Comparison of ENCODE assay signal across 21 cellular contexts in the genomic region with DNA sequence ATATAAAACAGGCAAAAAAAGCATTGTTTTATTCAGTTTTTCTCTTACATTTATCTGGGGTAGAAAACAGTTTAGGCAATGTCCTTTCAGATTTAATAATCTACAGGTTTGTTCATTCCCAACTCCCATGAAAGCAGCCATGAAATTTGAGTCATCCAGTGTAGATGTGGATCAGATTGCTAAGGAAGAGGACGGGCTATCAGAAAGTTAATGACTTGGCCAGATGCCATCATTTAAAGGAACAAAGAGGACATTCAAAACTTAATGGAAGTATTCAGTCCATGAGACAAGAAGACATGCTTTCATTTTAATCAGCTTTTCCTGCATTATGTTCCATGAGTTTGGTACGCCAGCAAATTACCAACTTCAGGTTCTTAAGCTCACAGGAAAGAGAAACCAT. TPM values are rescaled to one million over a fixed set of nuclear protein-coding genes. Genes with fewer than 3 reads are reported as not detected.
DNase-seq lines count a peak whose midpoint lies in the region; ATAC-seq and TF ChIP-seq lines count a peak whose summit lies in the region.
"Had no signal": no experiment of that assay in that cellular context is flagged by ENCODE, and none has a peak within 500 bp of the region (broad histone marks: within the 10 kb centered on the region; RNA-seq: fewer than 3 reads in every experiment).

No MANE protein-coding gene starts in this region.

- no peaks in the 10 kb centered on the region for H3K9me2 ChIP-seq in SK-N-SH

- POLR2A ChIA-PET in SK-N-SH (lab: Yijun Ruan, JAX), result no interaction called here

- TF ChIP-seq EP300 in SK-N-SH (IDR thresholded peaks at IDR 0.05; ENCODE audit: borderline replicate concordance in 1 of 2, low read depth in 1 of 2, low read length in 1 of 2), result no peak

- H3K4me3 ChIP-seq in SK-N-SH (ENCODE audit: low read depth in 2 of 2, low read length in 1 of 2) (no peak overlapping the region), mesodermal cell (ENCODE audit: extremely low read depth, insufficient read depth, low read length, poor library complexity, severe bottlenecking) (no peak overlapping the region), dorsolateral prefrontal cortex (peak overlapping the region in 4 of 59 donors; percentile 9 to 39 (median 18))
- H3K4me3 ChIP-seq: adrenal gland had no signal

- DNase-seq in DMS 273 (lab: John Stamatoyannopoulos, UW; ENCODE audit: unreplicated experiment) (peak; percentile 23), DMS 273 treated with DMSO at 0.1 percent for 48 hours (lab: John Stamatoyannopoulos, UW) (no peak), NCI-H1105 treated with DMSO at 0.1 percent for 48 hours (lab: John Stamatoyannopoulos, UW) (peak; percentile 45), SK-N-SH (no peak), dorsolateral prefrontal cortex (no peak), posterior vena cava (ENCODE audit: low spot score) (no peak)
- DNase-seq: activated CD4-positive, alpha-beta T cell treated with anti-CD3 and anti-CD28 coated beads, Interleukin-2, amount 10 ng/mL, durations not matched to agents 7 days and 5 days; activated CD8-positive, alpha-beta memory T cell treated with anti-CD3 and anti-CD28 coated beads, Interleukin-2, amount 50 U/mL, for 48 hours; activated effector memory CD4-positive, alpha-beta T cell treated with anti-CD3 and anti-CD28 coated beads, Interleukin-2, amount 50 U/mL, for 16 hours; adrenal gland; BE2C; foreskin keratinocyte; GF-D8; NCI-H2081 treated with DMSO at 0.1 percent for 48 hours; stimulated activated CD4-positive, alpha-beta T cell treated with anti-CD3 and anti-CD28 coated beads, Interleukin-4, amount 100 ng/mL, for 24 hours; SW 1271 had no signal

- ATAC-seq in GM18870 (IDR thresholded peaks at IDR 0.05; ENCODE audit: unreplicated experiment), result no peak
- ATAC-seq: foreskin keratinocyte; natural killer cell treated with Interleukin-12 subunit alpha and Interleukin-12 subunit beta and Interleukin-15 and Interleukin-18, amount 100 ng/mL, for 72 hours had no signal

- intact Hi-C loops in dorsolateral prefrontal cortex (cut with DNase I), result loop anchor here in 1 of 2 donors (10.0 kb wide), 1 partner anchor 1298 kb away; no protein-coding TSS in a partner anchor
- intact Hi-C loops in posterior vena cava (cut with DNase I), result no loop called here

- no peaks in the 10 kb centered on the region for H3K79me2 ChIP-seq in SK-N-SH (ENCODE audit: insufficient read depth)

- H3F3A ChIP-seq in SK-N-SH (replicated peaks; ENCODE audit: insufficient read depth), result no peaks in the 10 kb centered on the region

- CTCF ChIA-PET in SK-N-SH (lab: Yijun Ruan, JAX), result interaction anchor here (3.8 kb wide), 1 partner anchor 13 kb away, joined by 22 read pairs; no protein-coding TSS in a partner anchor

- TF ChIP-seq RAD21 in SK-N-SH (IDR thresholded peaks at IDR 0.05; ENCODE audit: low read length), result no peak

- H2AFZ ChIP-seq in SK-N-SH (ENCODE audit: low read depth), result 0 out of 2 replicates have a peak overlapping the region, but pooled peaks have one; percentile 9

- H3K27me3 ChIP-seq in SK-N-SH (ENCODE audit: insufficient read depth), result no peaks in the 10 kb centered on the region
- no peaks in the 10 kb centered on the region for H3K27me3 ChIP-seq in dorsolateral prefrontal cortex
- H3K27me3 ChIP-seq: adrenal gland, BE2C, foreskin keratinocyte had no signal

- no peak overlapping the region for H3K9ac ChIP-seq in SK-N-SH

- TF ChIP-seq CTCF in SK-N-SH (IDR thresholded peaks at IDR 0.05) (no peak), dorsolateral prefrontal cortex (IDR thresholded peaks at IDR 0.05 in 54 of 56, conservative IDR thresholded peaks at IDR 0.05 in 2 of 56; ENCODE audit: low read depth in 1 of 56, partially characterized antibody in 56 of 56) (no peak)

- H3K9me3 ChIP-seq in SK-N-SH (no peaks in the 10 kb centered on the region), mesodermal cell (ENCODE audit: control insufficient read depth, low read length) (peaks cover 4% of the 10 kb centered on the region)
- H3K9me3 ChIP-seq: adrenal gland, BE2C had no signal

- no peak overlapping the region for H3K4me2 ChIP-seq in SK-N-SH

- no peaks in the 10 kb centered on the region for H4K20me1 ChIP-seq in SK-N-SH (ENCODE audit: insufficient read depth)

- 58% methylated on average over 2 of the region's 2 CpGs for WGBS in SK-N-SH (ENCODE audit: low lambda C conversion rate)
- WGBS in mesodermal cell (ENCODE audit: insufficient coverage in 2 of 2), 2 experiments, result 88 to 93% methylated on average over 2 of the region's 2 CpGs

- H3K27ac ChIP-seq in SK-N-SH (ENCODE audit: low read depth in 2 of 2, low read length in 1 of 2), result 0 out of 4 replicates have a peak overlapping the region, but pooled peaks of 1 of the 2 experiments have one; percentile 13
- H3K27ac ChIP-seq in mesodermal cell (ENCODE audit: low read depth, low read length, severe bottlenecking), result peak overlapping the region; percentile 17
- H3K27ac ChIP-seq in dorsolateral prefrontal cortex, result no peak overlapping the region
- H3K27ac ChIP-seq: 22Rv1, adrenal gland, epithelial cell of prostate, foreskin keratinocyte had no signal

- no peaks in the 10 kb centered on the region for H3K4me1 ChIP-seq in SK-N-SH (ENCODE audit: control insufficient read depth in 1 of 2, insufficient read depth in 2 of 2, low read depth in 1 of 2, low read length in 1 of 2)
- no peaks in the 10 kb centered on the region for H3K4me1 ChIP-seq in mesodermal cell (ENCODE audit: control insufficient read depth, insufficient read depth, low read length, poor library complexity, severe bottlenecking)
- H3K4me1 ChIP-seq: adrenal gland, BE2C, foreskin keratinocyte had no signal

- H3K36me3 ChIP-seq in SK-N-SH (replicated peaks in 1 of 2; ENCODE audit: control insufficient read depth in 1 of 2, insufficient read depth in 2 of 2, low read length in 1 of 2), result no peaks in the 10 kb centered on the region
- H3K36me3 ChIP-seq in mesodermal cell (ENCODE audit: control insufficient read depth, insufficient read depth, low read length), result no peaks in the 10 kb centered on the region
- H3K36me3 ChIP-seq: adrenal gland, BE2C had no signal

TF ChIP-seq in SK-N-SH, 30 proteins besides CTCF, POLR2A, EP300 and RAD21:
- TF ChIP-seq NFIC (IDR thresholded peaks at IDR 0.05; ENCODE audit: borderline replicate concordance) (peak; percentile 31; the same call in 1 of the 2 replicates), FOSL2 (IDR thresholded peaks at IDR 0.05; ENCODE audit: borderline replicate concordance, low read depth) (no peak), CHD2 (IDR thresholded peaks at IDR 0.05; ENCODE audit: low read length, partially characterized antibody) (no peak)
- TF ChIP-seq, protein P1, sequence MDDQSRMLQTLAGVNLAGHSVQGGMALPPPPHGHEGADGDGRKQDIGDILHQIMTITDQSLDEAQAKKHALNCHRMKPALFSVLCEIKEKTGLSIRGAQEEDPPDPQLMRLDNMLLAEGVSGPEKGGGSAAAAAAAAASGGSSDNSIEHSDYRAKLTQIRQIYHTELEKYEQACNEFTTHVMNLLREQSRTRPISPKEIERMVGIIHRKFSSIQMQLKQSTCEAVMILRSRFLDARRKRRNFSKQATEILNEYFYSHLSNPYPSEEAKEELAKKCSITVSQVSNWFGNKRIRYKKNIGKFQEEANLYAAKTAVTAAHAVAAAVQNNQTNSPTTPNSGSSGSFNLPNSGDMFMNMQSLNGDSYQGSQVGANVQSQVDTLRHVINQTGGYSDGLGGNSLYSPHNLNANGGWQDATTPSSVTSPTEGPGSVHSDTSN (IDR thresholded peaks at IDR 0.05), result no peak

RNA-seq across cellular contexts. Expression of gene POC1B, which starts 31.1 kb away (rescaled TPM):
- 4.0 and 6.3 TPM in 2 replicates for polyA plus RNA-seq in SK-N-SH (2012; rRNA removed)
- polyA plus RNA-seq in SK-N-SH (2012; cell fraction: cytosol; rRNA removed), result 6.8 and 7.2 TPM in 2 replicates
- polyA plus RNA-seq in SK-N-SH (2012; cell fraction: nucleus; rRNA removed), result 1.9 and 5.5 TPM in 2 replicates
- polyA plus RNA-seq in mesodermal cell (2013, experiment 1 of 2), result 38.1 TPM
- 37.1 TPM for polyA plus RNA-seq in mesodermal cell (2013, experiment 2 of 2)
- 10 to 100 TPM; 16.8 to 60.1 (median 33.0) TPM for total RNA-seq in dorsolateral prefrontal cortex
- 10 to 100 TPM; 12.3 to 22.1 TPM for total RNA-seq in posterior vena cava

RNA-seq across cellular contexts. Expression of gene GALNT4, which starts 32.4 kb away (rescaled TPM):
- polyA plus RNA-seq in SK-N-SH (2012; rRNA removed), result 1.1 and 1.4 TPM in 2 replicates
- 1.6 TPM in 2 replicates for polyA plus RNA-seq in SK-N-SH (2012; cell fraction: cytosol; rRNA removed)
- 0.54 and 1.1 TPM in 2 replicates for polyA plus RNA-seq in SK-N-SH (2012; cell fraction: nucleus; rRNA removed)
- 4.2 TPM for polyA plus RNA-seq in mesodermal cell (2013, experiment 1 of 2)
- polyA plus RNA-seq in mesodermal cell (2013, experiment 2 of 2), result 5.3 TPM
- total RNA-seq in dorsolateral prefrontal cortex (1 to 10 TPM; 1.1 to 6.8 (median 3.4) TPM), posterior vena cava (1 to 10 TPM; 5.4 to 6.2 TPM)

Comparison
In these comparisons a context has a peak if more than half of its experiments do, and no peak if none do; other contexts are left out.
1. DNase-seq: peak in DMS 273 (single experiment) and NCI-H1105 treated with DMSO at 0.1 percent for 48 hours (single experiment); none in DMS 273 treated with DMSO at 0.1 percent for 48 hours (single experiment), SK-N-SH (single experiment), dorsolateral prefrontal cortex (0 of 10) and posterior vena cava (single experiment).